ENCODE assay signal across 1 cellular context in genomic region chr6:6858533-6858982, GRCh38.
TF ChIP-seq lines count a peak whose summit lies in the region.

No MANE protein-coding gene starts in this region.

TF ChIP-seq in K562, 482 proteins besides CTCF, POLR2A, EP300 and RAD21 (continued from another document and continues in another):
- TF ChIP-seq ZMIZ1 (IDR thresholded peaks at IDR 0.05; ENCODE audit: low read depth in 2 of 2, low read length in 2 of 2) (no peak), ARNT (IDR thresholded peaks at IDR 0.05) (peak in 1 of 2 experiments; percentile 36; a peak in 1 of 4 replicates), MECOM (CRISPR knock-in tag; IDR thresholded peaks at IDR 0.05) (no peak), NRF1 (conservative IDR thresholded peaks at IDR 0.05 in 1 of 2, IDR thresholded peaks at IDR 0.05 in 1 of 2) (peak in 1 of 2 experiments; percentile 19; a peak in 1 of 4 replicates), RCOR1 (IDR thresholded peaks at IDR 0.05; ENCODE audit: borderline replicate concordance in 1 of 2, low read depth in 2 of 2, low read length in 2 of 2) (peak; percentile 46 to 62; a peak in 3 of 4 replicates), NFE2L1 (tag; IDR thresholded peaks at IDR 0.05; ENCODE audit: borderline replicate concordance, low read depth) (peak; percentile 55; the same call in 1 of the 2 replicates), NR4A1 (CRISPR knock-in tag; IDR thresholded peaks at IDR 0.05) (no peak), NR4A1 (tag; IDR thresholded peaks at IDR 0.05) (no peak), ZNF707 (CRISPR knock-in tag; conservative IDR thresholded peaks at IDR 0.05) (no peak), SREBF2 (CRISPR knock-in tag; IDR thresholded peaks at IDR 0.05) (no peak), CBFA2T2 (conservative IDR thresholded peaks at IDR 0.05) (no peak), HDAC1 (IDR thresholded peaks at IDR 0.05) (peak in 1 of 2 experiments; percentile 29; a peak in 1 of 4 replicates), NCOA4 (IDR thresholded peaks at IDR 0.05; ENCODE audit: partially characterized antibody) (no peak), HNRNPLL (IDR thresholded peaks at IDR 0.05; ENCODE audit: low read depth, low read length, poor library complexity, severe bottlenecking) (no peak), EP400 (IDR thresholded peaks at IDR 0.05) (peak; percentile 46; the same call in 1 of the 2 replicates), POLR2G (IDR thresholded peaks at IDR 0.05; ENCODE audit: low read depth, low read length) (no peak), ZNF764 (CRISPR knock-in tag; IDR thresholded peaks at IDR 0.05; ENCODE audit: low read depth) (no peak), ZNF644 (tag; IDR thresholded peaks at IDR 0.05; ENCODE audit: low read depth) (0 out of 2 replicates have a peak, but pooled peaks have one; percentile 0), CXXC5 (CRISPR knock-in tag; IDR thresholded peaks at IDR 0.05) (no peak; the same call in 1 of the 2 replicates), HDAC2 (IDR thresholded peaks at IDR 0.05) (peak; percentile 62; the same call in 1 of the 2 replicates), MTA3 (IDR thresholded peaks at IDR 0.05; ENCODE audit: borderline replicate concordance) (0 out of 2 replicates have a peak, but pooled peaks have one; percentile 26), NBN (IDR thresholded peaks at IDR 0.05; ENCODE audit: low read depth) (peak; percentile 60; the same call in 1 of the 2 replicates), MIER1 (IDR thresholded peaks at IDR 0.05; ENCODE audit: low read depth) (no peak), PBX2 (CRISPR knock-in tag; IDR thresholded peaks at IDR 0.05; ENCODE audit: low read depth) (no peak), PBX2 (tag; conservative IDR thresholded peaks at IDR 0.05; ENCODE audit: low read depth) (no peak), USF1 (CRISPR knock-in tag; IDR thresholded peaks at IDR 0.05) (peak; percentile 26; the same call in 1 of the 2 replicates), USF2 (CRISPR knock-in tag; IDR thresholded peaks at IDR 0.05) (0 out of 2 replicates have a peak, but pooled peaks have one; percentile 16), L3MBTL2 (IDR thresholded peaks at IDR 0.05) (peak; percentile 87), MNT (conservative IDR thresholded peaks at IDR 0.05) (peak in 1 of 2 experiments; percentile 24; a peak in 1 of 4 replicates), NR3C1 (CRISPR knock-in tag; IDR thresholded peaks at IDR 0.05) (no peak), TFE3 (CRISPR knock-in tag; IDR thresholded peaks at IDR 0.05) (peak; percentile 57), CREB3L1 (IDR thresholded peaks at IDR 0.05; ENCODE audit: borderline replicate concordance, low read depth) (no peak), HDGF (IDR thresholded peaks at IDR 0.05) (no peak), TSC22D4 (tag; IDR thresholded peaks at IDR 0.05) (no peak), STAT6 (CRISPR knock-in tag; IDR thresholded peaks at IDR 0.05) (0 out of 2 replicates have a peak, but pooled peaks have one; percentile 65), ASH1L (IDR thresholded peaks at IDR 0.05; ENCODE audit: borderline replicate concordance, low read depth, partially characterized antibody) (no peak), ZNF780A (CRISPR knock-in tag; IDR thresholded peaks at IDR 0.05) (no peak), RBBP5 (IDR thresholded peaks at IDR 0.05; ENCODE audit: borderline replicate concordance, insufficient read depth, low read length, poor library complexity, severe bottlenecking) (peak; percentile 30), ZNF830 (CRISPR knock-in tag; IDR thresholded peaks at IDR 0.05) (no peak), ZNF395 (CRISPR knock-in tag; IDR thresholded peaks at IDR 0.05) (peak; percentile 76), SMARCA4 (IDR thresholded peaks at IDR 0.05) (peak; percentile 83)
